ENCODE assay signal across 16 cellular contexts in genomic region chr15:98870788-98871187, GRCh38.
"Had no signal": no experiment of that assay in that cellular context is flagged by ENCODE, and none has a peak within 500 bp of the region (broad histone marks: within the 10 kb centered on the region; RNA-seq: fewer than 3 reads in every experiment).

No MANE protein-coding gene starts in this region.

- H3K27me3 ChIP-seq: foreskin keratinocyte, neural progenitor cell, ovary, thyroid gland had no signal

- H3K27ac ChIP-seq: neural progenitor cell, ovary, thyroid gland had no signal

- H3K36me3 ChIP-seq: neural progenitor cell, ovary, thyroid gland had no signal

- H2AFZ ChIP-seq: neural progenitor cell had no signal

- H3K9me3 ChIP-seq: ovary, thyroid gland had no signal

- FAIRE-seq: astrocyte, kidney had no signal

- H3K4me2 ChIP-seq: neural progenitor cell had no signal

- DNase-seq: activated CD4-positive, alpha-beta T cell treated with anti-CD3 and anti-CD28 coated beads, Interleukin-2, amount 10 ng/mL, durations not matched to agents 7 days and 5 days; activated CD8-positive, alpha-beta memory T cell treated with anti-CD3 and anti-CD28 coated beads, Interleukin-2, amount 50 U/mL, for 4 hours; activated effector memory CD4-positive, alpha-beta T cell treated with anti-CD3 and anti-CD28 coated beads, Interleukin-2, amount 50 U/mL, for 16 hours; activated naive CD4-positive, alpha-beta T cell treated with anti-CD3 and anti-CD28 coated beads, Interleukin-2, amount 50 U/mL, for 16 hours; activated T-cell treated with anti-CD3 and anti-CD28 coated beads, Interleukin-2, amount 50 U/mL, for 72 hours; endodermal cell; foreskin keratinocyte; glutamatergic neuron; kidney; mesenchymal stem cell; naive thymus-derived CD4-positive, alpha-beta T cell; ovary; stimulated activated naive B cell treated with anti-CD40 and anti-IgM and Interleukin-4, amounts not matched to agents 10 μg/mL and 1 μg/mL and 100 μg/mL, for 72 hours; thyroid gland had no signal

- H3K9ac ChIP-seq: neural progenitor cell had no signal

- ATAC-seq: activated T-cell treated with anti-CD3 and anti-CD28 coated beads, Interleukin-2, amount 50 U/mL, for 72 hours; foreskin keratinocyte; naive thymus-derived CD4-positive, alpha-beta T cell; stimulated activated naive B cell treated with anti-CD40 and anti-IgM and Interleukin-4, amounts not matched to agents 10 μg/mL and 1 μg/mL and 100 μg/mL, for 72 hours had no signal

- H3K4me3 ChIP-seq: neural progenitor cell, ovary, thyroid gland had no signal
